In the genomic region with DNA sequence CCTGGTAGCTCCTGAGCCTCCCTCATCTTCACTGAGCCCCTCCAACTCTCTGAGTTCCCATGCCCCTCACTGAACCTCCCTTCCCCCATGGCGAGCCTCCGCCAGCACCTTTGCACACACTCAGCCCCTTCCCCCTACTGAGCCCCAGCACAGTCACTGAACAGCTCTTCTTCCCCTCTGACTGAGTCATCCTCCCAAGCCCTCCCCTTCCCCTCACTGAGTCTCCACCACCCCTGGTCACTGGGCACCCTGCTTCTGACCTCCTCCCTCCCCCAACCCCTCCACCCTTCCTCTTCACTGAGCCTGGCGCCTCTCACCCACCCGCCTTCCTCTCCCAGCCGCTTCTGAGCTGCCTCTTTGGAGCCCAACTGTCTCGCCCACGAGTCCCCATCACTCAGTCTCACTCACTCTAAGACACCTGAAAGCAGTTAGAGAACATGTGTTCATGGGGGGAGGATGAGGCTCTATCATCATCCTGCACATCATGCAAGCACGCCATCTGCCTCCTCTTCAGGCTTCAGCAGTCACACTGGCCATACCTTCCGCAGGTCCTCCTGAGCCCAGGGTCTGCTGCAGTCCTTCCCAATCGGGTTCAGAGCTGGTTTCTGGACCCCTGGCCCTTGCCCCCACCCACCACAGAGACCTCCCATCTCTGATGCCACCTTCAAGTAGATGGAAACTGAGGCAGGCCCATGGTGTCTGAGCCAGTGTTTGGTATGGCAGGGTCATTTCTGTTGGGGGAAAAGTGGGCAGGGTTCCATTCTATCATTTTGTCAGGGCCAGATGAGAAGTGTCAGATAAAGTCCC, we compare ENCODE assay signal across 1 cellular context.
A peak's percentile ranks its signal among the peaks of the same experiment; 100 is the strongest.
TF ChIP-seq lines count a peak whose summit lies in the region.

No MANE protein-coding gene starts in this region.

TF ChIP-seq in HepG2, 621 proteins besides CTCF, POLR2A, EP300 and RAD21 (continued from another document and continues in another):
- no peak for TF ChIP-seq TCF12 (IDR thresholded peaks at IDR 0.05)
- TF ChIP-seq TCF12 (CRISPR knock-in tag; IDR thresholded peaks at IDR 0.05) = no peak
- TF ChIP-seq, protein P1, sequence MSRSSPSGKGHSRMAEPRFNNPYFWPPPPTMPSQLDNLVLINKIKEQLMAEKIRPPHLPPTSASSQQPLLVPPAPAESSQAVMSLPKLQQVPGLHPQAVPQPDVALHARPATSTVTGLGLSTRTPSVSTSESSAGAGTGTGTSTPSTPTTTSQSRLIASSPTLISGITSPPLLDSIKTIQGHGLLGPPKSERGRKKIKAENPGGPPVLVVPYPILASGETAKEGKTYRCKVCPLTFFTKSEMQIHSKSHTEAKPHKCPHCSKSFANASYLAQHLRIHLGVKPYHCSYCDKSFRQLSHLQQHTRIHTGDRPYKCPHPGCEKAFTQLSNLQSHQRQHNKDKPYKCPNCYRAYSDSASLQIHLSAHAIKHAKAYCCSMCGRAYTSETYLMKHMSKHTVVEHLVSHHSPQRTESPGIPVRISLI (CRISPR knock-in tag; IDR thresholded peaks at IDR 0.05; ENCODE audit: borderline replicate concordance) = peak; percentile 65
- TF ChIP-seq ZMYM3 (CRISPR knock-in tag; IDR thresholded peaks at IDR 0.05) = no peak
- TF ChIP-seq NPAS2 (CRISPR knock-in tag; IDR thresholded peaks at IDR 0.05; ENCODE audit: borderline replicate concordance) = no peak
- TF ChIP-seq NBN (conservative IDR thresholded peaks at IDR 0.05) = no peak
- TF ChIP-seq ZNF782 (CRISPR knock-in tag; IDR thresholded peaks at IDR 0.05; ENCODE audit: borderline replicate concordance) = 0 out of 2 replicates have a peak, but pooled peaks have one; percentile 75
- TF ChIP-seq, protein P2, sequence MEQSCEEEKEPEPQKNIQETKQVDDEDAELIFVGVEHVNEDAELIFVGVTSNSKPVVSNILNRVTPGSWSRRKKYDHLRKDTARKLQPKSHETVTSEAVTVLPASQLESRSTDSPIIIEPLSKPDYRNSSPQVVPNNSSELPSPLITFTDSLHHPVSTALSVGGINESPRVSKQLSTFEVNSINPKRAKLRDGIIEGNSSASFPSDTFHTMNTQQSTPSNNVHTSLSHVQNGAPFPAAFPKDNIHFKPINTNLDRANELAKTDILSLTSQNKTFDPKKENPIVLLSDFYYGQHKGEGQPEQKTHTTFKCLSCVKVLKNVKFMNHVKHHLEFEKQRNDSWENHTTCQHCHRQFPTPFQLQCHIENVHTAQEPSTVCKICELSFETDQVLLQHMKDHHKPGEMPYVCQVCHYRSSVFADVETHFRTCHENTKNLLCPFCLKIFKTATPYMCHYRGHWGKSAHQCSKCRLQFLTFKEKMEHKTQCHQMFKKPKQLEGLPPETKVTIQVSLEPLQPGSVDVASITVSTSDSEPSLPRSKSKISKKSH (CRISPR knock-in tag; IDR thresholded peaks at IDR 0.05; ENCODE audit: borderline replicate concordance) = no peak
- TF ChIP-seq, protein P3, sequence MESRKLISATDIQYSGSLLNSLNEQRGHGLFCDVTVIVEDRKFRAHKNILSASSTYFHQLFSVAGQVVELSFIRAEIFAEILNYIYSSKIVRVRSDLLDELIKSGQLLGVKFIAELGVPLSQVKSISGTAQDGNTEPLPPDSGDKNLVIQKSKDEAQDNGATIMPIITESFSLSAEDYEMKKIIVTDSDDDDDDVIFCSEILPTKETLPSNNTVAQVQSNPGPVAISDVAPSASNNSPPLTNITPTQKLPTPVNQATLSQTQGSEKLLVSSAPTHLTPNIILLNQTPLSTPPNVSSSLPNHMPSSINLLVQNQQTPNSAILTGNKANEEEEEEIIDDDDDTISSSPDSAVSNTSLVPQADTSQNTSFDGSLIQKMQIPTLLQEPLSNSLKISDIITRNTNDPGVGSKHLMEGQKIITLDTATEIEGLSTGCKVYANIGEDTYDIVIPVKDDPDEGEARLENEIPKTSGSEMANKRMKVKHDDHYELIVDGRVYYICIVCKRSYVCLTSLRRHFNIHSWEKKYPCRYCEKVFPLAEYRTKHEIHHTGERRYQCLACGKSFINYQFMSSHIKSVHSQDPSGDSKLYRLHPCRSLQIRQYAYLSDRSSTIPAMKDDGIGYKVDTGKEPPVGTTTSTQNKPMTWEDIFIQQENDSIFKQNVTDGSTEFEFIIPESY (CRISPR knock-in tag; IDR thresholded peaks at IDR 0.05) = no peak
- no peak for TF ChIP-seq RBAK (CRISPR knock-in tag; IDR thresholded peaks at IDR 0.05)
- TF ChIP-seq TSC22D2 (CRISPR knock-in tag; IDR thresholded peaks at IDR 0.05; ENCODE audit: borderline replicate concordance) = no peak
- TF ChIP-seq, protein P4, sequence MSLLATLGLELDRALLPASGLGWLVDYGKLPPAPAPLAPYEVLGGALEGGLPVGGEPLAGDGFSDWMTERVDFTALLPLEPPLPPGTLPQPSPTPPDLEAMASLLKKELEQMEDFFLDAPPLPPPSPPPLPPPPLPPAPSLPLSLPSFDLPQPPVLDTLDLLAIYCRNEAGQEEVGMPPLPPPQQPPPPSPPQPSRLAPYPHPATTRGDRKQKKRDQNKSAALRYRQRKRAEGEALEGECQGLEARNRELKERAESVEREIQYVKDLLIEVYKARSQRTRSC (CRISPR knock-in tag; IDR thresholded peaks at IDR 0.05; ENCODE audit: low read depth) = no peak
- no peak; the same call in 1 of the 2 replicates for TF ChIP-seq GATAD2A (CRISPR knock-in tag; IDR thresholded peaks at IDR 0.05)
- TF ChIP-seq ERF (CRISPR knock-in tag; IDR thresholded peaks at IDR 0.05) = no peak
- TF ChIP-seq, protein P5, sequence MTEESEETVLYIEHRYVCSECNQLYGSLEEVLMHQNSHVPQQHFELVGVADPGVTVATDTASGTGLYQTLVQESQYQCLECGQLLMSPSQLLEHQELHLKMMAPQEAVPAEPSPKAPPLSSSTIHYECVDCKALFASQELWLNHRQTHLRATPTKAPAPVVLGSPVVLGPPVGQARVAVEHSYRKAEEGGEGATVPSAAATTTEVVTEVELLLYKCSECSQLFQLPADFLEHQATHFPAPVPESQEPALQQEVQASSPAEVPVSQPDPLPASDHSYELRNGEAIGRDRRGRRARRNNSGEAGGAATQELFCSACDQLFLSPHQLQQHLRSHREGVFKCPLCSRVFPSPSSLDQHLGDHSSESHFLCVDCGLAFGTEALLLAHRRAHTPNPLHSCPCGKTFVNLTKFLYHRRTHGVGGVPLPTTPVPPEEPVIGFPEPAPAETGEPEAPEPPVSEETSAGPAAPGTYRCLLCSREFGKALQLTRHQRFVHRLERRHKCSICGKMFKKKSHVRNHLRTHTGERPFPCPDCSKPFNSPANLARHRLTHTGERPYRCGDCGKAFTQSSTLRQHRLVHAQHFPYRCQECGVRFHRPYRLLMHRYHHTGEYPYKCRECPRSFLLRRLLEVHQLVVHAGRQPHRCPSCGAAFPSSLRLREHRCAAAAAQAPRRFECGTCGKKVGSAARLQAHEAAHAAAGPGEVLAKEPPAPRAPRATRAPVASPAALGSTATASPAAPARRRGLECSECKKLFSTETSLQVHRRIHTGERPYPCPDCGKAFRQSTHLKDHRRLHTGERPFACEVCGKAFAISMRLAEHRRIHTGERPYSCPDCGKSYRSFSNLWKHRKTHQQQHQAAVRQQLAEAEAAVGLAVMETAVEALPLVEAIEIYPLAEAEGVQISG (CRISPR knock-in tag; IDR thresholded peaks at IDR 0.05) = no peak
- TF ChIP-seq, protein P6, sequence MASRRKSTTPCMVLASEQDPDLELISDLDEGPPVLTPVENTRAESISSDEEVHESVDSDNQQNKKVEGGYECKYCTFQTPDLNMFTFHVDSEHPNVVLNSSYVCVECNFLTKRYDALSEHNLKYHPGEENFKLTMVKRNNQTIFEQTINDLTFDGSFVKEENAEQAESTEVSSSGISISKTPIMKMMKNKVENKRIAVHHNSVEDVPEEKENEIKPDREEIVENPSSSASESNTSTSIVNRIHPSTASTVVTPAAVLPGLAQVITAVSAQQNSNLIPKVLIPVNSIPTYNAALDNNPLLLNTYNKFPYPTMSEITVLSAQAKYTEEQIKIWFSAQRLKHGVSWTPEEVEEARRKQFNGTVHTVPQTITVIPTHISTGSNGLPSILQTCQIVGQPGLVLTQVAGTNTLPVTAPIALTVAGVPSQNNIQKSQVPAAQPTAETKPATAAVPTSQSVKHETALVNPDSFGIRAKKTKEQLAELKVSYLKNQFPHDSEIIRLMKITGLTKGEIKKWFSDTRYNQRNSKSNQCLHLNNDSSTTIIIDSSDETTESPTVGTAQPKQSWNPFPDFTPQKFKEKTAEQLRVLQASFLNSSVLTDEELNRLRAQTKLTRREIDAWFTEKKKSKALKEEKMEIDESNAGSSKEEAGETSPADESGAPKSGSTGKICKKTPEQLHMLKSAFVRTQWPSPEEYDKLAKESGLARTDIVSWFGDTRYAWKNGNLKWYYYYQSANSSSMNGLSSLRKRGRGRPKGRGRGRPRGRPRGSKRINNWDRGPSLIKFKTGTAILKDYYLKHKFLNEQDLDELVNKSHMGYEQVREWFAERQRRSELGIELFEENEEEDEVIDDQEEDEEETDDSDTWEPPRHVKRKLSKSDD (CRISPR knock-in tag; IDR thresholded peaks at IDR 0.05; ENCODE audit: low read depth) = no peak
- TF ChIP-seq, protein P7, sequence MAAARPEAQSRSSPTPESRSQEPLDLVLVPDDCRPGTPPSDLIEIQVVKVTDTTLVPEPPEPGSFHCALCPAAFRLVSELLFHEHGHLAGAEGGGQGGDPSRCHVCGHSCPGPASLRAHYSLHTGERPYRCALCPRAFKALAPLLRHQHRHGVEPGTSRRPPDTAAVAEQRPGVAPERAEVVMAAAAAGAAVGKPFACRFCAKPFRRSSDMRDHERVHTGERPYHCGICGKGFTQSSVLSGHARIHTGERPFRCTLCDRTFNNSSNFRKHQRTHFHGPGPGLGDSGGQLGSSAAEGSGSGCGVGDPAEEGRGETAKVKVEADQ (CRISPR knock-in tag; IDR thresholded peaks at IDR 0.05; ENCODE audit: borderline replicate concordance) = no peak
- TF ChIP-seq ZNF317 (CRISPR knock-in tag; IDR thresholded peaks at IDR 0.05) = no peak
- TF ChIP-seq JARID2 (CRISPR knock-in tag; IDR thresholded peaks at IDR 0.05; ENCODE audit: insufficient replicate concordance) = no peak
- TF ChIP-seq FOXP1 (IDR thresholded peaks at IDR 0.05) = no peak
- TF ChIP-seq FOXP1 (CRISPR knock-in tag; IDR thresholded peaks at IDR 0.05) = 0 out of 2 replicates have a peak, but pooled peaks have one; percentile 19
- no peak for TF ChIP-seq ZNF790 (CRISPR knock-in tag; IDR thresholded peaks at IDR 0.05; ENCODE audit: borderline replicate concordance)
- TF ChIP-seq NFE2L1 (CRISPR knock-in tag; IDR thresholded peaks at IDR 0.05; ENCODE audit: borderline replicate concordance) = no peak
- TF ChIP-seq SMAD3 (CRISPR knock-in tag; IDR thresholded peaks at IDR 0.05) = no peak
- TF ChIP-seq ZNF780A (CRISPR knock-in tag; IDR thresholded peaks at IDR 0.05) = no peak
- peak; percentile 80; the same call in 1 of the 2 replicates for TF ChIP-seq MEIS1 (CRISPR knock-in tag; IDR thresholded peaks at IDR 0.05; ENCODE audit: borderline replicate concordance)
- no peak for TF ChIP-seq SRSF9 (IDR thresholded peaks at IDR 0.05; ENCODE audit: borderline replicate concordance, insufficient read depth, low read depth, low read length, poor library complexity, severe bottlenecking)
- TF ChIP-seq NCOR1 (IDR thresholded peaks at IDR 0.05; ENCODE audit: borderline replicate concordance, low read length) = no peak; the same call in 1 of the 2 replicates
- peak; percentile 46 for TF ChIP-seq SKI (IDR thresholded peaks at IDR 0.05; ENCODE audit: partially characterized antibody)
- TF ChIP-seq, protein P8, sequence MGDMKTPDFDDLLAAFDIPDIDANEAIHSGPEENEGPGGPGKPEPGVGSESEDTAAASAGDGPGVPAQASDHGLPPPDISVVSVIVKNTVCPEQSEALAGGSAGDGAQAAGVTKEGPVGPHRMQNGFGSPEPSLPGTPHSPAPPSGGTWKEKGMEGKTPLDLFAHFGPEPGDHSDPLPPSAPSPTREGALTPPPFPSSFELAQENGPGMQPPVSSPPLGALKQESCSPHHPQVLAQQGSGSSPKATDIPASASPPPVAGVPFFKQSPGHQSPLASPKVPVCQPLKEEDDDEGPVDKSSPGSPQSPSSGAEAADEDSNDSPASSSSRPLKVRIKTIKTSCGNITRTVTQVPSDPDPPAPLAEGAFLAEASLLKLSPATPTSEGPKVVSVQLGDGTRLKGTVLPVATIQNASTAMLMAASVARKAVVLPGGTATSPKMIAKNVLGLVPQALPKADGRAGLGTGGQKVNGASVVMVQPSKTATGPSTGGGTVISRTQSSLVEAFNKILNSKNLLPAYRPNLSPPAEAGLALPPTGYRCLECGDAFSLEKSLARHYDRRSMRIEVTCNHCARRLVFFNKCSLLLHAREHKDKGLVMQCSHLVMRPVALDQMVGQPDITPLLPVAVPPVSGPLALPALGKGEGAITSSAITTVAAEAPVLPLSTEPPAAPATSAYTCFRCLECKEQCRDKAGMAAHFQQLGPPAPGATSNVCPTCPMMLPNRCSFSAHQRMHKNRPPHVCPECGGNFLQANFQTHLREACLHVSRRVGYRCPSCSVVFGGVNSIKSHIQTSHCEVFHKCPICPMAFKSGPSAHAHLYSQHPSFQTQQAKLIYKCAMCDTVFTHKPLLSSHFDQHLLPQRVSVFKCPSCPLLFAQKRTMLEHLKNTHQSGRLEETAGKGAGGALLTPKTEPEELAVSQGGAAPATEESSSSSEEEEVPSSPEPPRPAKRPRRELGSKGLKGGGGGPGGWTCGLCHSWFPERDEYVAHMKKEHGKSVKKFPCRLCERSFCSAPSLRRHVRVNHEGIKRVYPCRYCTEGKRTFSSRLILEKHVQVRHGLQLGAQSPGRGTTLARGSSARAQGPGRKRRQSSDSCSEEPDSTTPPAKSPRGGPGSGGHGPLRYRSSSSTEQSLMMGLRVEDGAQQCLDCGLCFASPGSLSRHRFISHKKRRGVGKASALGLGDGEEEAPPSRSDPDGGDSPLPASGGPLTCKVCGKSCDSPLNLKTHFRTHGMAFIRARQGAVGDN (CRISPR knock-in tag; IDR thresholded peaks at IDR 0.05) = peak; percentile 82
- peak; percentile 88 for TF ChIP-seq RXRA (CRISPR knock-in tag; IDR thresholded peaks at IDR 0.05)
- no peak for TF ChIP-seq ZNF615 (CRISPR knock-in tag; IDR thresholded peaks at IDR 0.05; ENCODE audit: borderline replicate concordance)
- TF ChIP-seq ZNF737 (CRISPR knock-in tag; IDR thresholded peaks at IDR 0.05; ENCODE audit: borderline replicate concordance) = no peak
- peak; percentile 53; the same call in 1 of the 2 replicates for TF ChIP-seq HOXA3 (CRISPR knock-in tag; IDR thresholded peaks at IDR 0.05)
- no peak for TF ChIP-seq ZNF468 (CRISPR knock-in tag; IDR thresholded peaks at IDR 0.05)
- 0 out of 2 replicates have a peak, but pooled peaks have one; percentile 49 for TF ChIP-seq SNAPC2 (CRISPR knock-in tag; IDR thresholded peaks at IDR 0.05)
- no peak; the same call in 1 of the 2 replicates for TF ChIP-seq KMT2B (CRISPR knock-in tag; IDR thresholded peaks at IDR 0.05)
- no peak for TF ChIP-seq ZNF251 (CRISPR knock-in tag; IDR thresholded peaks at IDR 0.05)
- no peak for TF ChIP-seq ZNF282 (IDR thresholded peaks at IDR 0.05; ENCODE audit: partially characterized antibody)
- 0 out of 2 replicates have a peak, but pooled peaks have one; percentile 60 for TF ChIP-seq ZNF678 (CRISPR knock-in tag; IDR thresholded peaks at IDR 0.05)
- peak; percentile 66; the same call in 1 of the 2 replicates for TF ChIP-seq GATAD1 (CRISPR knock-in tag; IDR thresholded peaks at IDR 0.05)
- TF ChIP-seq RNF2 (conservative IDR thresholded peaks at IDR 0.05; ENCODE audit: low read depth) = no peak
- TF ChIP-seq PRPF4 (IDR thresholded peaks at IDR 0.05; ENCODE audit: low read depth, low read length, poor library complexity, severe bottlenecking) = peak; percentile 94
- TF ChIP-seq SIN3A (IDR thresholded peaks at IDR 0.05; ENCODE audit: borderline replicate concordance, low read depth, low read length) = peak; percentile 16; the same call in 1 of the 2 replicates
